8 cellular contexts compared by ENCODE assay signal in the genomic region with DNA sequence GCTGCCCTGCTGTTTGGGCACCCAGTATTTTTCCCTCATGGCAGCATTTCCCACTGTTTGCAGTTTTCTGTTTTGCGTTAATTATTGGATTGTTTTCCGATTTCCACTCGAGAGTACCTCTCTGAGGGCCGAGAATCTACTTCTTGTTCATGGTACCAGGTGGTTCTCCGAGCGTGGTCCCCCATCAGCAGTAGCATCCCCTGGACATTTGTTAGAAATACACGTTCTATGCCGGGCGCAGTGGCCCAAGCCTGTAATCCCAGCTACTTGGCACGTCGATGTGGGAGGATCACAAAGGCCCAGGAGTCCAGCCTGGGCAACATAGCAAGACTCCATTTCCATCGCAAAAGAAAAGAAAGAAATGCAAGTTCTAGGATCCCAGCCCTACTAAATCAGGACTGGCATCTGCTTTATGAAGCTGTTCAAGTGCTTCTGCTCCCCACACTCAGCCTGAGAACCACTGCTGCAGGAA. TPM values are rescaled to one million over a fixed set of nuclear protein-coding genes. Genes with fewer than 3 reads are reported as not detected.
A peak's percentile ranks its signal among the peaks of the same experiment; 100 is the strongest.
DNase-seq lines count a peak whose midpoint lies in the region; ATAC-seq and TF ChIP-seq lines count a peak whose summit lies in the region.

No MANE protein-coding gene starts in this region.

- H3K9me3 ChIP-seq in body of pancreas, result no peaks in the 10 kb centered on the region
- H3K9me3 ChIP-seq in lung (ENCODE audit: control insufficient read depth in 2 of 2, insufficient read depth in 1 of 2, low read length in 1 of 2), result no peaks in the 10 kb centered on the region

- H3K4me3 ChIP-seq in body of pancreas (peak overlapping the region; percentile 91 to 95), lung (peak overlapping the region; percentile 84), urinary bladder (ENCODE audit: low read depth, low read length) (peak overlapping the region; percentile 83)

- intact Hi-C loops in Right ventricle myocardium inferior (cut with DNase I), result no loop called here
- intact Hi-C loops in Right ventricle myocardium superior (cut with DNase I), result no loop called here
- intact Hi-C loops in body of pancreas (cut with DNase I), result no loop called here

- DNase-seq in Right ventricle myocardium inferior (ENCODE audit: missing footprints), result peak; percentile 26
- no peak for DNase-seq in Right ventricle myocardium superior
- no peak for DNase-seq in body of pancreas
- DNase-seq in lung (ENCODE audit: low spot score), result no peak
- DNase-seq in DMS79 (lab: John Stamatoyannopoulos, UW), result no peak
- no peak for DNase-seq in stimulated activated CD4-positive, alpha-beta T cell treated with anti-CD3 and anti-CD28 coated beads, Interleukin-15, amount 100 ng/mL, for 24 hours
- DNase-seq in NCI-H2029 treated with DMSO at 0.1 percent for 48 hours (lab: John Stamatoyannopoulos, UW), result no peak

- TF ChIP-seq CTCF in body of pancreas (IDR thresholded peaks at IDR 0.05) (no peak), lung (IDR thresholded peaks at IDR 0.05; ENCODE audit: control extremely low read depth, extremely low read depth) (no peak)

- H3K27ac ChIP-seq in body of pancreas (peak overlapping the region in 3 of 4 donors; percentile 52 to 90 (median 81)), lung (ENCODE audit: low read depth in 1 of 2, low read length in 1 of 2) (peak overlapping the region in 1 of 2 donors; percentile 74), urinary bladder (ENCODE audit: low read depth) (no peak overlapping the region)

- TF ChIP-seq POLR2A in body of pancreas (IDR thresholded peaks at IDR 0.05), result no peak

- no peak for ATAC-seq in Right ventricle myocardium inferior
- no peak for ATAC-seq in Right ventricle myocardium superior (ENCODE audit: poor library complexity)
- ATAC-seq in body of pancreas, result no peak
- ATAC-seq in lung (ENCODE audit: insufficient read depth, low FRiP score), result no peak

- H3K4me1 ChIP-seq in body of pancreas, result peaks cover 20% of the 10 kb centered on the region
- H3K4me1 ChIP-seq in lung (ENCODE audit: control insufficient read depth in 2 of 2, insufficient read depth in 2 of 2, low read length in 2 of 2), result peaks cover 0 to 5% of the 10 kb centered on the region in 2 donors
- no peaks in the 10 kb centered on the region for H3K4me1 ChIP-seq in urinary bladder (ENCODE audit: insufficient read depth)

- 7 to 8% methylated on average over 12 of the region's 12 CpGs for WGBS in body of pancreas, 2 donors
- 12 to 20% methylated on average over 12 of the region's 12 CpGs for WGBS in lung, 2 donors
- WGBS in urinary bladder, result 11% methylated on average over 12 of the region's 12 CpGs

- no peaks in the 10 kb centered on the region for H3K27me3 ChIP-seq in body of pancreas
- no peaks in the 10 kb centered on the region for H3K27me3 ChIP-seq in lung (ENCODE audit: control insufficient read depth, insufficient read depth)

- H3K36me3 ChIP-seq in body of pancreas (replicated peaks in 1 of 2; ENCODE audit: insufficient read depth in 1 of 2, low read depth in 2 of 2) (peaks cover 0 to 19% of the 10 kb centered on the region in 2 donors), lung (ENCODE audit: control insufficient read depth in 2 of 2, insufficient read depth in 2 of 2, low read length in 2 of 2) (peaks cover 13 to 34% of the 10 kb centered on the region in 2 donors), urinary bladder (ENCODE audit: insufficient read depth) (peaks cover 8% of the 10 kb centered on the region)

RNA-seq across cellular contexts. Expression of a gene that starts 0.7 kb away (rescaled TPM):
- total RNA-seq in Right ventricle myocardium inferior (10.1 TPM), Right ventricle myocardium superior (9.4 TPM), body of pancreas (10 to 100 TPM in 1 of 2 donors, 1 to 10 TPM in 1; 9.9 to 27.7 TPM), lung (10 to 100 TPM; 23.0 to 26.7 TPM), urinary bladder (12.3 TPM)
- polyA plus RNA-seq in lung (10 to 100 TPM; 15.8 to 15.9 TPM), urinary bladder (11.6 TPM)

RNA-seq across cellular contexts. Expression of a gene that starts 14.0 kb away (rescaled TPM):
- total RNA-seq in Right ventricle myocardium inferior, result 44.1 TPM
- total RNA-seq in Right ventricle myocardium superior, result 36.1 TPM
- total RNA-seq in body of pancreas, result 10 to 100 TPM in 1 of 2 donors, 1 to 10 TPM in 1; 8.6 to 11.9 TPM
- total RNA-seq in lung, result 100 to 1,000 TPM in 1 of 2 donors, 10 to 100 TPM in 1; 33.2 to 140 TPM
- polyA plus RNA-seq in lung, result 100 to 1,000 TPM; 222 to 263 TPM
- total RNA-seq in urinary bladder, result 11.0 TPM
- polyA plus RNA-seq in urinary bladder, result 91.8 TPM
